In the genomic region with DNA sequence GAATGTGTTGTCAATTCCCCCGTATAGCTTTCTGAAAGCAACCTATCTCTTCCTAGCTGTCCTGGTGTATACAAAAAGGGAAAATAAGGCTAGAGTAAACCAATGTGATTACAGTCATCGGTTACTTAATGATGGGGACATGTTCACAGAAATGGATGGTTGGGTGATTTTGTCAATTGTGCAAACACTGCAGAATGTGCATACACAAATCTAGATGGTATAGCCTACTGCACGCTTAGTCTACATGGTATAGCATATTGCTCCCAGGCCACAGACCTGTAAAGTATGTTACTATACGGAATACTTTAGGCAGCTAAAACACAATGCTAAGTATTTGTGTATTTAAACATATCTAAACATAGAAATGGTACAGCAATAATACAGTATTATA, we compare ENCODE assay signal across 1 cellular context.
TF ChIP-seq lines count a peak whose summit lies in the region.

No MANE protein-coding gene starts in this region.

TF ChIP-seq in GM12878, 131 proteins besides CTCF, POLR2A, EP300 and RAD21:
- TF ChIP-seq MTA2 (IDR thresholded peaks at IDR 0.05; ENCODE audit: low read depth) (0 out of 2 replicates have a peak, but pooled peaks have one; percentile 15), ZNF217 (IDR thresholded peaks at IDR 0.05) (no peak), DPF2 (IDR thresholded peaks at IDR 0.05) (peak; percentile 12; the same call in 1 of the 2 replicates), CHD4 (IDR thresholded peaks at IDR 0.05) (no peak), IKZF1 (conservative IDR thresholded peaks at IDR 0.05) (0 out of 2 replicates have a peak, but pooled peaks have one; percentile 42), JUNB (IDR thresholded peaks at IDR 0.05) (no peak), ZNF24 (IDR thresholded peaks at IDR 0.05) (no peak), MEF2B (IDR thresholded peaks at IDR 0.05; ENCODE audit: partially characterized antibody, poor library complexity, severe bottlenecking) (no peak), MEF2A (IDR thresholded peaks at IDR 0.05; ENCODE audit: insufficient read depth, low read depth, low read length) (no peak), PAX5 (IDR thresholded peaks at IDR 0.05; ENCODE audit: borderline replicate concordance, low read depth, low read length) (no peak), POLR2AphosphoS5 (IDR thresholded peaks at IDR 0.05; ENCODE audit: low read length) (no peak), NFIC (IDR thresholded peaks at IDR 0.05; ENCODE audit: low read depth, low read length) (no peak), ZNF207 (IDR thresholded peaks at IDR 0.05; ENCODE audit: borderline replicate concordance) (no peak; the same call in 1 of the 2 replicates), ZSCAN29 (IDR thresholded peaks at IDR 0.05) (no peak), CREM (IDR thresholded peaks at IDR 0.05; ENCODE audit: low read depth) (0 out of 2 replicates have a peak, but pooled peaks have one; percentile 9), CEBPB (IDR thresholded peaks at IDR 0.05; ENCODE audit: borderline replicate concordance in 1 of 2, low read depth in 2 of 2, low read length in 2 of 2) (no peak), PML (IDR thresholded peaks at IDR 0.05; ENCODE audit: low read length) (no peak), NRF1 (conservative IDR thresholded peaks at IDR 0.05; ENCODE audit: low read depth, low read length) (no peak), RFX5 (IDR thresholded peaks at IDR 0.05; ENCODE audit: low read depth, low read length) (no peak), YBX1 (IDR thresholded peaks at IDR 0.05) (no peak), ZNF622 (IDR thresholded peaks at IDR 0.05) (no peak), POLR2AphosphoS2 (IDR thresholded peaks at IDR 0.05; ENCODE audit: low read depth, low read length) (no peak), NBN (IDR thresholded peaks at IDR 0.05) (no peak), KDM1A (IDR thresholded peaks at IDR 0.05; ENCODE audit: borderline replicate concordance) (no peak), ETV6 (conservative IDR thresholded peaks at IDR 0.05 in 1 of 2, IDR thresholded peaks at IDR 0.05 in 1 of 2; ENCODE audit: borderline replicate concordance in 1 of 2, low read depth in 1 of 2) (peak in 1 of 2 experiments; percentile 14; a peak in 1 of 4 replicates), EZH2 (IDR thresholded peaks at IDR 0.05; ENCODE audit: borderline replicate concordance, control insufficient read depth, low read depth, low read length) (no peak), BACH1 (IDR thresholded peaks at IDR 0.05; ENCODE audit: borderline replicate concordance) (no peak), ZNF384 (IDR thresholded peaks at IDR 0.05; ENCODE audit: borderline replicate concordance, low read depth, low read length) (no peak), RCOR1 (conservative IDR thresholded peaks at IDR 0.05; ENCODE audit: low read depth, low read length) (no peak)
- TF ChIP-seq, protein P1, sequence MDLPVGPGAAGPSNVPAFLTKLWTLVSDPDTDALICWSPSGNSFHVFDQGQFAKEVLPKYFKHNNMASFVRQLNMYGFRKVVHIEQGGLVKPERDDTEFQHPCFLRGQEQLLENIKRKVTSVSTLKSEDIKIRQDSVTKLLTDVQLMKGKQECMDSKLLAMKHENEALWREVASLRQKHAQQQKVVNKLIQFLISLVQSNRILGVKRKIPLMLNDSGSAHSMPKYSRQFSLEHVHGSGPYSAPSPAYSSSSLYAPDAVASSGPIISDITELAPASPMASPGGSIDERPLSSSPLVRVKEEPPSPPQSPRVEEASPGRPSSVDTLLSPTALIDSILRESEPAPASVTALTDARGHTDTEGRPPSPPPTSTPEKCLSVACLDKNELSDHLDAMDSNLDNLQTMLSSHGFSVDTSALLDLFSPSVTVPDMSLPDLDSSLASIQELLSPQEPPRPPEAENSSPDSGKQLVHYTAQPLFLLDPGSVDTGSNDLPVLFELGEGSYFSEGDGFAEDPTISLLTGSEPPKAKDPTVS (IDR thresholded peaks at IDR 0.05; ENCODE audit: low read depth, low read length) = no peak
- TF ChIP-seq, protein P2, sequence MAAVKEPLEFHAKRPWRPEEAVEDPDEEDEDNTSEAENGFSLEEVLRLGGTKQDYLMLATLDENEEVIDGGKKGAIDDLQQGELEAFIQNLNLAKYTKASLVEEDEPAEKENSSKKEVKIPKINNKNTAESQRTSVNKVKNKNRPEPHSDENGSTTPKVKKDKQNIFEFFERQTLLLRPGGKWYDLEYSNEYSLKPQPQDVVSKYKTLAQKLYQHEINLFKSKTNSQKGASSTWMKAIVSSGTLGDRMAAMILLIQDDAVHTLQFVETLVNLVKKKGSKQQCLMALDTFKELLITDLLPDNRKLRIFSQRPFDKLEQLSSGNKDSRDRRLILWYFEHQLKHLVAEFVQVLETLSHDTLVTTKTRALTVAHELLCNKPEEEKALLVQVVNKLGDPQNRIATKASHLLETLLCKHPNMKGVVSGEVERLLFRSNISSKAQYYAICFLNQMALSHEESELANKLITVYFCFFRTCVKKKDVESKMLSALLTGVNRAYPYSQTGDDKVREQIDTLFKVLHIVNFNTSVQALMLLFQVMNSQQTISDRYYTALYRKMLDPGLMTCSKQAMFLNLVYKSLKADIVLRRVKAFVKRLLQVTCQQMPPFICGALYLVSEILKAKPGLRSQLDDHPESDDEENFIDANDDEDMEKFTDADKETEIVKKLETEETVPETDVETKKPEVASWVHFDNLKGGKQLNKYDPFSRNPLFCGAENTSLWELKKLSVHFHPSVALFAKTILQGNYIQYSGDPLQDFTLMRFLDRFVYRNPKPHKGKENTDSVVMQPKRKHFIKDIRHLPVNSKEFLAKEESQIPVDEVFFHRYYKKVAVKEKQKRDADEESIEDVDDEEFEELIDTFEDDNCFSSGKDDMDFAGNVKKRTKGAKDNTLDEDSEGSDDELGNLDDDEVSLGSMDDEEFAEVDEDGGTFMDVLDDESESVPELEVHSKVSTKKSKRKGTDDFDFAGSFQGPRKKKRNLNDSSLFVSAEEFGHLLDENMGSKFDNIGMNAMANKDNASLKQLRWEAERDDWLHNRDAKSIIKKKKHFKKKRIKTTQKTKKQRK (IDR thresholded peaks at IDR 0.05; ENCODE audit: low read depth, low read length) = no peak
- TF ChIP-seq, protein P3, sequence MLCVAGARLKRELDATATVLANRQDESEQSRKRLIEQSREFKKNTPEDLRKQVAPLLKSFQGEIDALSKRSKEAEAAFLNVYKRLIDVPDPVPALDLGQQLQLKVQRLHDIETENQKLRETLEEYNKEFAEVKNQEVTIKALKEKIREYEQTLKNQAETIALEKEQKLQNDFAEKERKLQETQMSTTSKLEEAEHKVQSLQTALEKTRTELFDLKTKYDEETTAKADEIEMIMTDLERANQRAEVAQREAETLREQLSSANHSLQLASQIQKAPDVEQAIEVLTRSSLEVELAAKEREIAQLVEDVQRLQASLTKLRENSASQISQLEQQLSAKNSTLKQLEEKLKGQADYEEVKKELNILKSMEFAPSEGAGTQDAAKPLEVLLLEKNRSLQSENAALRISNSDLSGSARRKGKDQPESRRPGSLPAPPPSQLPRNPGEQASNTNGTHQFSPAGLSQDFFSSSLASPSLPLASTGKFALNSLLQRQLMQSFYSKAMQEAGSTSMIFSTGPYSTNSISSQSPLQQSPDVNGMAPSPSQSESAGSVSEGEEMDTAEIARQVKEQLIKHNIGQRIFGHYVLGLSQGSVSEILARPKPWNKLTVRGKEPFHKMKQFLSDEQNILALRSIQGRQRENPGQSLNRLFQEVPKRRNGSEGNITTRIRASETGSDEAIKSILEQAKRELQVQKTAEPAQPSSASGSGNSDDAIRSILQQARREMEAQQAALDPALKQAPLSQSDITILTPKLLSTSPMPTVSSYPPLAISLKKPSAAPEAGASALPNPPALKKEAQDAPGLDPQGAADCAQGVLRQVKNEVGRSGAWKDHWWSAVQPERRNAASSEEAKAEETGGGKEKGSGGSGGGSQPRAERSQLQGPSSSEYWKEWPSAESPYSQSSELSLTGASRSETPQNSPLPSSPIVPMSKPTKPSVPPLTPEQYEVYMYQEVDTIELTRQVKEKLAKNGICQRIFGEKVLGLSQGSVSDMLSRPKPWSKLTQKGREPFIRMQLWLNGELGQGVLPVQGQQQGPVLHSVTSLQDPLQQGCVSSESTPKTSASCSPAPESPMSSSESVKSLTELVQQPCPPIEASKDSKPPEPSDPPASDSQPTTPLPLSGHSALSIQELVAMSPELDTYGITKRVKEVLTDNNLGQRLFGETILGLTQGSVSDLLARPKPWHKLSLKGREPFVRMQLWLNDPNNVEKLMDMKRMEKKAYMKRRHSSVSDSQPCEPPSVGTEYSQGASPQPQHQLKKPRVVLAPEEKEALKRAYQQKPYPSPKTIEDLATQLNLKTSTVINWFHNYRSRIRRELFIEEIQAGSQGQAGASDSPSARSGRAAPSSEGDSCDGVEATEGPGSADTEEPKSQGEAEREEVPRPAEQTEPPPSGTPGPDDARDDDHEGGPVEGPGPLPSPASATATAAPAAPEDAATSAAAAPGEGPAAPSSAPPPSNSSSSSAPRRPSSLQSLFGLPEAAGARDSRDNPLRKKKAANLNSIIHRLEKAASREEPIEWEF (IDR thresholded peaks at IDR 0.05; ENCODE audit: insufficient replicate concordance, low read depth, low read length) = no peak
- TF ChIP-seq, protein P4, sequence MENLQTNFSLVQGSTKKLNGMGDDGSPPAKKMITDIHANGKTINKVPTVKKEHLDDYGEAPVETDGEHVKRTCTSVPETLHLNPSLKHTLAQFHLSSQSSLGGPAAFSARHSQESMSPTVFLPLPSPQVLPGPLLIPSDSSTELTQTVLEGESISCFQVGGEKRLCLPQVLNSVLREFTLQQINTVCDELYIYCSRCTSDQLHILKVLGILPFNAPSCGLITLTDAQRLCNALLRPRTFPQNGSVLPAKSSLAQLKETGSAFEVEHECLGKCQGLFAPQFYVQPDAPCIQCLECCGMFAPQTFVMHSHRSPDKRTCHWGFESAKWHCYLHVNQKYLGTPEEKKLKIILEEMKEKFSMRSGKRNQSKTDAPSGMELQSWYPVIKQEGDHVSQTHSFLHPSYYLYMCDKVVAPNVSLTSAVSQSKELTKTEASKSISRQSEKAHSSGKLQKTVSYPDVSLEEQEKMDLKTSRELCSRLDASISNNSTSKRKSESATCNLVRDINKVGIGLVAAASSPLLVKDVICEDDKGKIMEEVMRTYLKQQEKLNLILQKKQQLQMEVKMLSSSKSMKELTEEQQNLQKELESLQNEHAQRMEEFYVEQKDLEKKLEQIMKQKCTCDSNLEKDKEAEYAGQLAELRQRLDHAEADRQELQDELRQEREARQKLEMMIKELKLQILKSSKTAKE (IDR thresholded peaks at IDR 0.05; ENCODE audit: low read depth, poor library complexity, severe bottlenecking) = peak; percentile 10
- TF ChIP-seq, protein P5, sequence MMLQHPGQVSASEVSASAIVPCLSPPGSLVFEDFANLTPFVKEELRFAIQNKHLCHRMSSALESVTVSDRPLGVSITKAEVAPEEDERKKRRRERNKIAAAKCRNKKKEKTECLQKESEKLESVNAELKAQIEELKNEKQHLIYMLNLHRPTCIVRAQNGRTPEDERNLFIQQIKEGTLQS (IDR thresholded peaks at IDR 0.05; ENCODE audit: borderline replicate concordance, extremely low read depth, low read depth, low read length) = no peak
- TF ChIP-seq, protein P6, sequence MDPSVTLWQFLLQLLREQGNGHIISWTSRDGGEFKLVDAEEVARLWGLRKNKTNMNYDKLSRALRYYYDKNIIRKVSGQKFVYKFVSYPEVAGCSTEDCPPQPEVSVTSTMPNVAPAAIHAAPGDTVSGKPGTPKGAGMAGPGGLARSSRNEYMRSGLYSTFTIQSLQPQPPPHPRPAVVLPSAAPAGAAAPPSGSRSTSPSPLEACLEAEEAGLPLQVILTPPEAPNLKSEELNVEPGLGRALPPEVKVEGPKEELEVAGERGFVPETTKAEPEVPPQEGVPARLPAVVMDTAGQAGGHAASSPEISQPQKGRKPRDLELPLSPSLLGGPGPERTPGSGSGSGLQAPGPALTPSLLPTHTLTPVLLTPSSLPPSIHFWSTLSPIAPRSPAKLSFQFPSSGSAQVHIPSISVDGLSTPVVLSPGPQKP (IDR thresholded peaks at IDR 0.05; ENCODE audit: low read depth, low read length) = no peak
- TF ChIP-seq, protein P7, sequence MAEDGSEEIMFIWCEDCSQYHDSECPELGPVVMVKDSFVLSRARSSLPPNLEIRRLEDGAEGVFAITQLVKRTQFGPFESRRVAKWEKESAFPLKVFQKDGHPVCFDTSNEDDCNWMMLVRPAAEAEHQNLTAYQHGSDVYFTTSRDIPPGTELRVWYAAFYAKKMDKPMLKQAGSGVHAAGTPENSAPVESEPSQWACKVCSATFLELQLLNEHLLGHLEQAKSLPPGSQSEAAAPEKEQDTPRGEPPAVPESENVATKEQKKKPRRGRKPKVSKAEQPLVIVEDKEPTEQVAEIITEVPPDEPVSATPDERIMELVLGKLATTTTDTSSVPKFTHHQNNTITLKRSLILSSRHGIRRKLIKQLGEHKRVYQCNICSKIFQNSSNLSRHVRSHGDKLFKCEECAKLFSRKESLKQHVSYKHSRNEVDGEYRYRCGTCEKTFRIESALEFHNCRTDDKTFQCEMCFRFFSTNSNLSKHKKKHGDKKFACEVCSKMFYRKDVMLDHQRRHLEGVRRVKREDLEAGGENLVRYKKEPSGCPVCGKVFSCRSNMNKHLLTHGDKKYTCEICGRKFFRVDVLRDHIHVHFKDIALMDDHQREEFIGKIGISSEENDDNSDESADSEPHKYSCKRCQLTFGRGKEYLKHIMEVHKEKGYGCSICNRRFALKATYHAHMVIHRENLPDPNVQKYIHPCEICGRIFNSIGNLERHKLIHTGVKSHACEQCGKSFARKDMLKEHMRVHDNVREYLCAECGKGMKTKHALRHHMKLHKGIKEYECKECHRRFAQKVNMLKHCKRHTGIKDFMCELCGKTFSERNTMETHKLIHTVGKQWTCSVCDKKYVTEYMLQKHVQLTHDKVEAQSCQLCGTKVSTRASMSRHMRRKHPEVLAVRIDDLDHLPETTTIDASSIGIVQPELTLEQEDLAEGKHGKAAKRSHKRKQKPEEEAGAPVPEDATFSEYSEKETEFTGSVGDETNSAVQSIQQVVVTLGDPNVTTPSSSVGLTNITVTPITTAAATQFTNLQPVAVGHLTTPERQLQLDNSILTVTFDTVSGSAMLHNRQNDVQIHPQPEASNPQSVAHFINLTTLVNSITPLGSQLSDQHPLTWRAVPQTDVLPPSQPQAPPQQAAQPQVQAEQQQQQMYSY (CRISPR knock-in tag; IDR thresholded peaks at IDR 0.05) = no peak
